11 cellular contexts compared by ENCODE assay signal in genomic region chrX:119391279-119391678, GRCh38. TPM values are rescaled to one million over a fixed set of nuclear protein-coding genes. Genes with fewer than 3 reads are reported as not detected.
A peak's percentile ranks its signal among the peaks of the same experiment; 100 is the strongest.
DNase-seq lines count a peak whose midpoint lies in the region; ATAC-seq and TF ChIP-seq lines count a peak whose summit lies in the region.
"Had no signal": no experiment of that assay in that cellular context is flagged by ENCODE, and none has a peak within 500 bp of the region (broad histone marks: within the 10 kb centered on the region; RNA-seq: fewer than 3 reads in every experiment).

No MANE protein-coding gene starts in this region.

- H3K79me2 ChIP-seq in hepatocyte: no peaks in the 10 kb centered on the region

- TF ChIP-seq CTCF in hepatocyte (IDR thresholded peaks at IDR 0.05; ENCODE audit: poor library complexity): no peak

- no peak overlapping the region for H3K27ac ChIP-seq in hepatocyte
- H3K27ac ChIP-seq: BLaER1 had no signal

- H3K4me2 ChIP-seq in hepatocyte: no peak overlapping the region
- H3K4me2 ChIP-seq: BLaER1 had no signal

- WGBS in hepatocyte (ENCODE audit: low lambda C conversion rate, missing lambda C conversion rate): 82% methylated on average over 8 of the region's 8 CpGs

- no peaks in the 10 kb centered on the region for H3K9me3 ChIP-seq in hepatocyte (ENCODE audit: low read depth)

- no peaks in the 10 kb centered on the region for H3K27me3 ChIP-seq in hepatocyte
- H3K27me3 ChIP-seq: BLaER1 had no signal

- no peaks in the 10 kb centered on the region for H3K36me3 ChIP-seq in hepatocyte (replicated peaks; ENCODE audit: insufficient read depth, low read depth)
- H3K36me3 ChIP-seq: BLaER1 had no signal

- no peak for ATAC-seq in HG02885 (IDR thresholded peaks at IDR 0.05; ENCODE audit: poor library complexity, unreplicated experiment)
- ATAC-seq: right cardiac atrium had no signal

- H3K9me2 ChIP-seq in hepatocyte (replicated peaks; ENCODE audit: insufficient read depth): no peaks in the 10 kb centered on the region

- no peak overlapping the region for H3K4me3 ChIP-seq in hepatocyte
- H3K4me3 ChIP-seq: BLaER1 had no signal

- DNase-seq in NCI-H2196 (lab: John Stamatoyannopoulos, UW; ENCODE audit: unreplicated experiment): peak; percentile 10
- no peak for DNase-seq in NCI-H2196 treated with DMSO at 0.1 percent for 48 hours (lab: John Stamatoyannopoulos, UW; ENCODE audit: unreplicated experiment)
- peak; percentile 70 for DNase-seq in HT-29 (ENCODE audit: low spot score)
- DNase-seq in astrocyte of the hippocampus (ENCODE audit: low read depth, low spot score): peak; percentile 33
- DNase-seq in mucosa of gallbladder (ENCODE audit: low spot score): peak; percentile 28
- no peak for DNase-seq in NCI-H226
- DNase-seq in hepatocyte (ENCODE audit: low spot score): no peak
- DNase-seq: NCI-H187 treated with DMSO at 0.1 percent for 48 hours, right cardiac atrium had no signal

- no peaks in the 10 kb centered on the region for H4K20me1 ChIP-seq in hepatocyte (ENCODE audit: insufficient read depth, poor library complexity, severe bottlenecking)
- H4K20me1 ChIP-seq: BLaER1 had no signal

- no peaks in the 10 kb centered on the region for H3K4me1 ChIP-seq in hepatocyte (ENCODE audit: insufficient read depth)
- H3K4me1 ChIP-seq: BLaER1 had no signal

- no peak overlapping the region for H2AFZ ChIP-seq in hepatocyte

RNA-seq across cellular contexts. Expression of gene SLC25A43, which starts 7.9 kb away (rescaled TPM):
- 9.0 and 11.3 TPM in 2 replicates for total RNA-seq in HT-29 (2014; rRNA removed; shearing (Covaris generic))
- total RNA-seq in mucosa of gallbladder (4.3 TPM), hepatocyte (14.9 and 15.5 TPM in 2 replicates)
- 11.3 and 13.1 TPM in 2 replicates for polyA plus RNA-seq in hepatocyte

Comparison
In these comparisons a context has a peak if more than half of its experiments do, and no peak if none do; other contexts are left out.
1. DNase-seq: peak in NCI-H2196 (single experiment), HT-29 (single experiment), astrocyte of the hippocampus (single experiment) and mucosa of gallbladder (single experiment); none in NCI-H2196 treated with DMSO at 0.1 percent for 48 hours (single experiment), NCI-H226 (single experiment) and hepatocyte (single experiment).